Comparison of ENCODE assay signal across 13 cellular contexts in the genomic region with DNA sequence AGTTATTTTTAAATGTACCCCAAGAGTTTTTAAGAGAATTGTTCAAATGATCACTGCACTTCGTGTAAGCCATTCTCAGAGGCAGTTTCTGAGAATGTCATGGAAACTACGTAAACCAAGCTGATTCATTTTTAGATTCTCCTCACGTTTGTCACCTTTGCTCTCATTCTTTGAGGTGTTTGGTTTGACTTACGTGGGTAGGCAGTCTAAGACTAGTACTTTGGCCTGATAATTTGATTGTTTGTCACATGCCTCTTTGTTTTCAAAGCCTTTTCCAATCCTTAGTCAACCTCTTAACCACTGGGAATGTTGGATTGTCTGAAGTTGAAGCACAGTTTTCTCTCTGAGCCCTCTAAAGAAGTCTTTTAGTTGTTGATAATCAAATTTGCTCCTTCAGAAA. TPM values are rescaled to one million over a fixed set of nuclear protein-coding genes. Genes with fewer than 3 reads are reported as not detected.
A peak's percentile ranks its signal among the peaks of the same experiment; 100 is the strongest.
DNase-seq lines count a peak whose midpoint lies in the region; ATAC-seq, FAIRE-seq and TF ChIP-seq lines count a peak whose summit lies in the region.
"Had no signal": no experiment of that assay in that cellular context is flagged by ENCODE, and none has a peak within 500 bp of the region (broad histone marks: within the 10 kb centered on the region; RNA-seq: fewer than 3 reads in every experiment).

No MANE protein-coding gene starts in this region.

- FAIRE-seq in GM12892 (lab: Jason Lieb, UNC), result peak; percentile 87

- ATAC-seq in GM19463 (IDR thresholded peaks at IDR 0.05; ENCODE audit: unreplicated experiment), result peak; percentile 81
- peak; percentile 77 for ATAC-seq in HG03135 (IDR thresholded peaks at IDR 0.05; ENCODE audit: unreplicated experiment)
- ATAC-seq: HCT116 had no signal

- no peak for TF ChIP-seq CTCF in epithelial cell of proximal tubule (conservative IDR thresholded peaks at IDR 0.05; ENCODE audit: low read depth, low read length)

- H3K4me3 ChIP-seq in epithelial cell of proximal tubule (ENCODE audit: low read depth, low read length), result no peak overlapping the region
- H3K4me3 ChIP-seq: SK-N-MC had no signal

- in situ Hi-C loops in G401 (cut with HindIII; ENCODE audit: low sequenced_read_pairs), result no loop called here

- DNase-seq in GM12892 (ENCODE audit: insufficient read length) (no peak), epithelial cell of proximal tubule (ENCODE audit: low read depth) (peak; percentile 87), MV-4-11 (lab: John Stamatoyannopoulos, UW) (no peak), G401 (ENCODE audit: low spot score) (no peak), dermis blood vessel endothelial cell (no peak), NCI-H345 (lab: John Stamatoyannopoulos, UW) (no peak)
- DNase-seq: mesenchymal stem cell; NCI-H187 treated with DMSO at 0.1 percent for 48 hours; stimulated activated CD4-positive, alpha-beta T cell treated with anti-CD3 and anti-CD28 coated beads, Interleukin-15, amount 100 ng/mL, for 24 hours had no signal

- no peak for TF ChIP-seq POLR2A in GM12892 (IDR thresholded peaks at IDR 0.05; ENCODE audit: low read depth, low read length)

RNA-seq across cellular contexts. Expression of a gene that starts 10.5 kb away (rescaled TPM):
- 63.6 TPM for polyA plus RNA-seq in GM12892 (2012; ENCODE audit: missing spikeins)
- total RNA-seq in epithelial cell of proximal tubule (86.7 and 109 TPM in 2 replicates), dermis blood vessel endothelial cell (160 and 179 TPM in 2 replicates)
- total RNA-seq in G401 (2014; rRNA removed; shearing (Covaris generic)), result 22.8 and 31.7 TPM in 2 replicates
